In the genomic region with DNA sequence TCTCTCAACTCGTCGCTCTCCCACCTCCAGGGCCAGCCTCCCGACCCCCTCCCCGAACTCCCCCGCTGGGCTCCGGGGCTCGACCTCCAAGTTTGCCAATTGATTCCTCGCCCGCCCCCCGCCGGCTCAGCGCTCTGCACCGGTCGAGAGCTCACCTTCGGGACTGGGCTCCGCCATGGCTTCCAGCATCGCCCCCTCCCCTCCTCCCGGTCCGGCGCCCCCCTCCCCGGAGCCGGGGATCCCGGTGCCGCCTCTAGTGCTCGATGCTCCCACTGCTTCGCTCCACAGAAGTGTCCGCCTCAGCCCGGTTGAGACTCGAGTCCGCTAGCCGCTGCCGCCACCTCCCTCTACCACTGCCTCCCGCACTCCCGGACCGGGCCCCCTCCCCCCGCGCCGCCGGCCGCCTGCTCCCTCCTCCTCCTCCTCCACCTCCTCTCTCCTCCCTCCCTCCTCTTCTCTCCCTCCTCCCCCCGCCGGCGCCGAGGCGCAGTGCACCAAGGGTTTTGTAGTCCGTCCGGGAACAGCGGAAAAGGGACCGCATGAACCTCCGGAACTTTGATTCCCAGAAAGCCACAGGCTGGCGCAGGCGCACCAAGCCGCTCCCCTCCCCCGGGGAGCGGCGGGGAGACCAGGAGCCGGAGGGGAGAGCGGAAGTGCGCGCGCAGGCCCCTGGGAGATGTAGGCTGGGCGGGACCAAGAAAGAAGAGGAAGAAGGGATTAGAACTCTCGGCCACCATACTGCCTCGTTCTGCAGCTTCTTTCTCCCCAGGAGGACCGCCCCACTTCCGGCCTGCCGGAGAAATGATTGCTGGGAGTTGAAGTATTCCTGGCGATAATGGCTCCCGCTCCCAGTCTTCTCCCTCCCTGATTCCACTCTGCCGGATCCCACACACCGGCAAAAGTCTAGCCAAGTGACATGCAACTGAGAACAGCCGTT, we compare ENCODE assay signal across 8 cellular contexts. TPM values are rescaled to one million over a fixed set of nuclear protein-coding genes. Genes with fewer than 3 reads are reported as not detected.
A peak's percentile ranks its signal among the peaks of the same experiment; 100 is the strongest.
DNase-seq lines count a peak whose midpoint lies in the region; ATAC-seq, FAIRE-seq and TF ChIP-seq lines count a peak whose summit lies in the region.

A gene (minus strand): TSS at position 367 of the 937 bp plus-strand sequence. CDS start 178 bp downstream, at position 189.

- peak within 1 kb of the TSS; percentile 84 for H2AK5ac ChIP-seq in IMR-90 (ENCODE audit: low read depth, low read length)

- peak within 1 kb of the TSS; percentile 89 for H3K4ac ChIP-seq in IMR-90 (ENCODE audit: low read depth, low read length)

- no peaks in the 10 kb centered on the region for H3K9me3 ChIP-seq in Caco-2
- no peaks in the 10 kb centered on the region for H3K9me3 ChIP-seq in IMR-90 (ENCODE audit: control insufficient read depth, insufficient read depth, low read length)
- no peaks in the 10 kb centered on the region for H3K9me3 ChIP-seq in endothelial cell of umbilical vein (replicated peaks; ENCODE audit: control insufficient read depth, insufficient read depth, low read length)

- H2AFZ ChIP-seq in IMR-90 (replicated peaks; ENCODE audit: low read length, poor library complexity): peak within 1 kb of the TSS; percentile 54
- no peak within 1 kb of the TSS for H2AFZ ChIP-seq in endothelial cell of umbilical vein (ENCODE audit: low read depth, low read length)

- H3K36me3 Mint-ChIP-seq in Caco-2 (ENCODE audit: insufficient read depth, unreplicated experiment): peaks cover 68% of the 10 kb centered on the region

- peaks cover 53% of the 10 kb centered on the region for H3K79me2 ChIP-seq in endothelial cell of umbilical vein (ENCODE audit: control insufficient read depth, insufficient read depth, low read length)

- peak within 1 kb of the TSS; percentile 82 for H3K27ac Mint-ChIP-seq in Caco-2 (ENCODE audit: unreplicated experiment)

- DNase-seq in Caco-2: peak; percentile 93 to 96
- DNase-seq in IMR-90: peak; percentile 99
- peak; percentile 100 for DNase-seq in OCI-M1 (lab: John Stamatoyannopoulos, UW)
- DNase-seq in activated T-cell treated with anti-CD3 and anti-CD28 coated beads for 24 hours (ENCODE audit: low read depth): peak; percentile 96
- DNase-seq in endothelial cell of umbilical vein (ENCODE audit: low read depth, low spot score): peak; percentile 100
- peak; percentile 100 for DNase-seq in midbrain (lab: John Stamatoyannopoulos, UW)
- DNase-seq in stimulated activated CD8-positive, alpha-beta memory T cell treated with anti-CD3 and anti-CD28 coated beads, Interleukin-2, amount 100 ng/mL, for 1 hour (ENCODE audit: low read depth in 2 of 2): peak; percentile 94 to 97

- H3K9ac ChIP-seq in IMR-90 (ENCODE audit: low read depth, low read length) (peak within 1 kb of the TSS; percentile 97), endothelial cell of umbilical vein (replicated peaks; ENCODE audit: extremely low read depth, insufficient read depth, low read length) (peak within 1 kb of the TSS; percentile 71)

- peak; percentile 39 for ATAC-seq in GM21515 (IDR thresholded peaks at IDR 0.05; ENCODE audit: unreplicated experiment)
- ATAC-seq in IMR-90 (ENCODE audit: low read depth): peak; percentile 70

- 0% methylated on average over 15 of the region's 72 CpGs; no CpG with 5 or more reads in 1 of the 2 experiments for WGBS in IMR-90 (ENCODE audit: extremely low coverage in 2 of 2, insufficient read length in 1 of 2), 2 experiments

- H3K4me1 Mint-ChIP-seq in Caco-2 (ENCODE audit: low read depth, unreplicated experiment): peaks cover 22% of the 10 kb centered on the region

- H3K23ac ChIP-seq in IMR-90 (ENCODE audit: low read depth, low read length): peak within 1 kb of the TSS; percentile 94

- TF ChIP-seq POLR2A in IMR-90 (IDR thresholded peaks at IDR 0.05; ENCODE audit: low read depth, low read length): no peak
- TF ChIP-seq POLR2A in endothelial cell of umbilical vein (IDR thresholded peaks at IDR 0.05; ENCODE audit: low read depth, low read length): peak; percentile 51

- TF ChIP-seq CTCF in Caco-2 (IDR thresholded peaks at IDR 0.05; ENCODE audit: insufficient read depth in 1 of 2, low read depth in 1 of 2, low read length in 1 of 2, severe bottlenecking in 1 of 2, unreplicated experiment in 1 of 2): no peak
- no peak for TF ChIP-seq CTCF in IMR-90 (conservative IDR thresholded peaks at IDR 0.05; ENCODE audit: low read depth, low read length)
- TF ChIP-seq CTCF in endothelial cell of umbilical vein (IDR thresholded peaks at IDR 0.05; ENCODE audit: extremely low read depth in 1 of 2, insufficient read depth in 1 of 2, low read depth in 1 of 2, low read length in 2 of 2): no peak

- H4K91ac ChIP-seq in IMR-90 (ENCODE audit: insufficient read depth, low read depth, low read length): peak within 1 kb of the TSS; percentile 75

- POLR2A ChIA-PET in Caco-2 (lab: Charles Lee): no interaction called here
- POLR2A ChIA-PET in IMR-90 (lab: Charles Lee; ENCODE audit: unreplicated experiment): interaction anchor here (1.0 kb wide), 1 partner anchor 10 kb away, joined by 3 read pairs; no protein-coding TSS in a partner anchor
- POLR2A ChIA-PET in endothelial cell of umbilical vein (lab: Charles Lee): interaction anchor here (1.1 kb wide), 1 partner anchor 21 kb away, joined by 4 read pairs; no protein-coding TSS in a partner anchor

- H2BK20ac ChIP-seq in IMR-90 (ENCODE audit: low read depth, low read length): no peak within 1 kb of the TSS

- peak within 1 kb of the TSS; percentile 85 for H3K56ac ChIP-seq in IMR-90 (ENCODE audit: extremely low read depth, insufficient read depth, low read length)

- dilution Hi-C loops in IMR-90 (cut with HindIII; ENCODE audit: low sequenced_read_pairs, unreplicated experiment) (no loop called here), endothelial cell of umbilical vein (cut with MboI; ENCODE audit: extremely low pct_ligation_motif_present, low sequenced_read_pairs) (no loop called here)

- CTCF ChIA-PET in Caco-2 (lab: Charles Lee): interaction anchor here (0.7 to 1.4 kb wide), 3 partner anchors 19 to 70 kb away, joined by 3 to 4 read pairs (median 3); no protein-coding TSS in a partner anchor
- CTCF ChIA-PET in IMR-90 (lab: Yijun Ruan, JAX): interaction anchor here (1.0 kb wide), 1 partner anchor 19 kb away, joined by 3 read pairs; a partner anchor contains a TSS
- CTCF ChIA-PET in endothelial cell of umbilical vein (lab: Charles Lee): interaction anchor here (0.9 to 3.4 kb wide), 6 partner anchors 15 to 194 kb away, joined by 3 to 34 read pairs (median 3); a partner anchor contains a TSS

- intact Hi-C loops in Caco-2 (cut with micrococcal nuclease; ENCODE audit: unreplicated experiment) (loop anchor here (1.0 kb wide), 1 partner anchor 13 kb away; a partner anchor contains a TSS), IMR-90 (cut with micrococcal nuclease) (loop anchor here (5.0 kb wide), 1 partner anchor 58 kb away; no protein-coding TSS in a partner anchor), endothelial cell of umbilical vein (cut with micrococcal nuclease) (loop anchor here (1.0 to 5.0 kb wide), 4 partner anchors 13 to 618 kb away; a partner anchor contains a TSS)

- H3K18ac ChIP-seq in IMR-90 (ENCODE audit: low read depth, low read length): peak within 1 kb of the TSS; percentile 51

- peak within 1 kb of the TSS; percentile 100 for H2AK9ac ChIP-seq in IMR-90 (replicated peaks; ENCODE audit: low read depth, low read length, poor library complexity)

- H4K20me1 ChIP-seq in IMR-90 (ENCODE audit: insufficient read depth, low read length) (peaks cover 29% of the 10 kb centered on the region), endothelial cell of umbilical vein (replicated peaks; ENCODE audit: control insufficient read depth, extremely low read depth, insufficient read depth, low read length) (no peaks in the 10 kb centered on the region)

- H3K14ac ChIP-seq in IMR-90 (replicated peaks; ENCODE audit: low read depth, low read length): peak within 1 kb of the TSS; percentile 95

- peak within 1 kb of the TSS; percentile 60 to 73; a peak in 3 of 4 replicates for H4K8ac ChIP-seq in IMR-90 (ENCODE audit: low read depth in 2 of 2, low read length in 2 of 2)

- peak within 1 kb of the TSS; percentile 55 for H4K5ac ChIP-seq in IMR-90 (ENCODE audit: low read depth, low read length)

- in situ Hi-C loops in IMR-90 (cut with MboI; ENCODE audit: low sequenced_read_pairs): loop anchor here (25.0 kb wide), 1 partner anchor 923 kb away; a partner anchor contains a TSS

- H3K36me3 ChIP-seq in Caco-2 (ENCODE audit: control insufficient read depth, insufficient read depth, low read length) (no peaks in the 10 kb centered on the region; the same call in 1 of the 2 replicates), IMR-90 (ENCODE audit: control insufficient read depth, insufficient read depth, low read length) (peaks cover 37% of the 10 kb centered on the region), endothelial cell of umbilical vein (ENCODE audit: control insufficient read depth in 2 of 2, extremely low read depth in 1 of 2, insufficient read depth in 2 of 2, low read length in 2 of 2) (peaks cover 18 to 27% of the 10 kb centered on the region in 2 experiments)

- peak within 1 kb of the TSS; percentile 97 for H3K27ac ChIP-seq in IMR-90 (ENCODE audit: insufficient read depth, low read length)
- peak within 1 kb of the TSS; percentile 14 for H3K27ac ChIP-seq in endothelial cell of umbilical vein (ENCODE audit: insufficient read depth, low read depth, low read length)

- H3K4me3 ChIP-seq in Caco-2 (ENCODE audit: low read depth, low read length) (peak within 1 kb of the TSS; percentile 77), IMR-90 (ENCODE audit: insufficient read depth, low read depth, low read length) (peak within 1 kb of the TSS; percentile 98), endothelial cell of umbilical vein (replicated peaks in 1 of 3; ENCODE audit: insufficient read depth in 1 of 3, low read depth in 1 of 3, low read length in 3 of 3) (peak within 1 kb of the TSS; percentile 71 to 96 (median 83))

- peak within 1 kb of the TSS; percentile 91 for H2BK5ac ChIP-seq in IMR-90 (ENCODE audit: low read depth, low read length, poor library complexity, severe bottlenecking)

- peak within 1 kb of the TSS; percentile 94 for H3K4me3 Mint-ChIP-seq in Caco-2 (ENCODE audit: unreplicated experiment)

- H3K4me1 ChIP-seq in Caco-2 (peaks cover 6% of the 10 kb centered on the region; the same call in 1 of the 2 replicates), IMR-90 (ENCODE audit: control insufficient read depth, insufficient read depth, low read length) (peaks cover 14% of the 10 kb centered on the region), endothelial cell of umbilical vein (ENCODE audit: control insufficient read depth, extremely low read depth, insufficient read depth, low read length) (peaks cover 35% of the 10 kb centered on the region)

- no peaks in the 10 kb centered on the region for H3K9me3 Mint-ChIP-seq in Caco-2 (ENCODE audit: unreplicated experiment)

- H3K27me3 ChIP-seq in Caco-2 (replicated peaks; ENCODE audit: control insufficient read depth, insufficient read depth, low read length) (no peaks in the 10 kb centered on the region), IMR-90 (ENCODE audit: control insufficient read depth, insufficient read depth, low read length) (no peaks in the 10 kb centered on the region), endothelial cell of umbilical vein (ENCODE audit: control insufficient read depth in 2 of 2, insufficient read depth in 2 of 2, low read length in 2 of 2) (no peaks in the 10 kb centered on the region)

- no peak within 1 kb of the TSS for H2BK15ac ChIP-seq in IMR-90 (ENCODE audit: low read depth, low read length)

- peak within 1 kb of the TSS; percentile 81 for H3K4me2 ChIP-seq in IMR-90 (ENCODE audit: low read depth, low read length)
- peak within 1 kb of the TSS; percentile 81 for H3K4me2 ChIP-seq in endothelial cell of umbilical vein (ENCODE audit: insufficient read depth, low read length)

- peaks cover 3% of the 10 kb centered on the region for H3K27me3 Mint-ChIP-seq in Caco-2 (ENCODE audit: insufficient read depth, unreplicated experiment)

- peak within 1 kb of the TSS; percentile 50; the same call in 1 of the 2 replicates for H2BK120ac ChIP-seq in IMR-90 (ENCODE audit: low read depth, low read length)

- H3K9me1 ChIP-seq in IMR-90 (ENCODE audit: insufficient read depth, low read length) (peaks cover 2% of the 10 kb centered on the region; the same call in 1 of the 2 replicates), endothelial cell of umbilical vein (replicated peaks; ENCODE audit: control insufficient read depth, extremely low read depth, insufficient read depth, low read length) (no peaks in the 10 kb centered on the region)

- H3K79me1 ChIP-seq in IMR-90 (ENCODE audit: low read depth in 1 of 2, low read length in 2 of 2): peaks cover 19 to 64% of the 10 kb centered on the region in 2 experiments

- TF ChIP-seq RAD21 in IMR-90 (IDR thresholded peaks at IDR 0.05; ENCODE audit: low read length): no peak

- FAIRE-seq in endothelial cell of umbilical vein (lab: Jason Lieb, UNC): peak; percentile 98

- BruUV-seq in Caco-2 (replicated peaks; lab: Mats Ljungman, UMichigan): no TSS peak
- no TSS peak for BruUV-seq in IMR-90 (replicated peaks; lab: Mats Ljungman, UMichigan)
- BruUV-seq in endothelial cell of umbilical vein (replicated peaks; lab: Mats Ljungman, UMichigan): no TSS peak

RNA-seq across cellular contexts. Expression of the gene that starts here (rescaled TPM):
- 20.5 and 20.6 TPM in 2 replicates for total RNA-seq in Caco-2 (2022)
- 44.8 and 45.5 TPM in 2 replicates for total RNA-seq in IMR-90 (2012; rRNA removed)
- 54.4 and 58.5 TPM in 2 replicates for polyA plus RNA-seq in IMR-90 (2012; rRNA removed)
- 37.0 TPM in 2 replicates for polyA plus RNA-seq in IMR-90 (2012; cell fraction: cytosol; rRNA removed)
- 22.3 and 31.7 TPM in 2 replicates for polyA plus RNA-seq in IMR-90 (2012; cell fraction: nucleus; rRNA removed; ENCODE audit: low replicate concordance)
- total RNA-seq in endothelial cell of umbilical vein: 54.7 and 56.2 TPM in 2 replicates
- polyA plus RNA-seq in endothelial cell of umbilical vein: 35.6 and 39.0 TPM in 2 replicates
- 47.8 and 49.9 TPM in 2 replicates for polyA plus RNA-seq in endothelial cell of umbilical vein (2011; cell fraction: cytosol; rRNA removed)
- polyA plus RNA-seq in endothelial cell of umbilical vein (2011; cell fraction: nucleus; rRNA removed): 30.3 and 34.1 TPM in 2 replicates
- 43.1 and 51.2 TPM in 2 replicates for polyA plus RNA-seq in endothelial cell of umbilical vein (2012)
- polyA minus RNA-seq in endothelial cell of umbilical vein: 49.7 and 70.3 TPM in 2 replicates
- polyA minus RNA-seq in endothelial cell of umbilical vein (2011; cell fraction: cytosol; rRNA and poly(A)+ RNA removed): 19.5 TPM
- 10.4 and 11.5 TPM in 2 replicates for polyA minus RNA-seq in endothelial cell of umbilical vein (2011; cell fraction: nucleus; rRNA and poly(A)+ RNA removed)

Comparison
In these comparisons a context has a peak if more than half of its experiments do, and no peak if none do; other contexts are left out.
1. Peak in every context shown above with its lines: DNase-seq, ATAC-seq, H3K4me3 ChIP-seq and H3K27ac ChIP-seq.